Comparison of ENCODE assay signal across 8 cellular contexts in the genomic region with DNA sequence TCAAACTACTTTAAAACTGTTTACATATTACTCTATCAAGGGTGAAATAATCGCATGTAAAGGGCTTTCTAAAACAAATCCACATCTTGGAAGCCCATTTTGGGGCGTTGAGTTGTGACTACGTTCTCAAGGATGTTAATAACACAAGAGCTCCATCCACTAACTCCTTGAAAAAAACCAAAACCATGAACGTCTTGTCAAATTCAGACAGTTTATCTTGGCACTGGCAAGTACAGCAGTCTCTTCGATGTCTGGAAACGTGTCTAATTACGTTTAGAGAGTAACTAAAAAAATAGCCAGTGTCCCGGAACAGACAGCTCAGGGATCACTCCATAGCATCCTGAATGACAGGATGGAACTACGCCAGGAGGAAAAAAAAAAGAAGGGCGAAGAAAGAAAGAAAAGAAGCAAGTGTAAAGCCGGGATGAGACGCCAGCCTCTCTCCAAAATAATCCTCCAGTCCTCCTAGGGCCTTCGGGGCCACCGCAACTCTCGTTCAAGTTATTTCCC. TPM values are rescaled to one million over a fixed set of nuclear protein-coding genes. Genes with fewer than 3 reads are reported as not detected.
A peak's percentile ranks its signal among the peaks of the same experiment; 100 is the strongest.
DNase-seq lines count a peak whose midpoint lies in the region; ATAC-seq lines count a peak whose summit lies in the region.

No MANE protein-coding gene starts in this region.

- CTCF ChIA-PET in activated CD4-positive, alpha-beta T cell treated with anti-CD3 and anti-CD28 coated beads for 36 hours (lab: Charles Lee), result interaction anchor here (0.6 to 5.0 kb wide), 16 partner anchors 8 to 731 kb away, joined by 3 to 28 read pairs (median 4); no protein-coding TSS in a partner anchor

- no peak for ATAC-seq in activated CD4-positive, alpha-beta T cell treated with anti-CD3 and anti-CD28 coated beads for 36 hours

- POLR2A ChIA-PET in activated CD4-positive, alpha-beta T cell treated with anti-CD3 and anti-CD28 coated beads for 36 hours (lab: Charles Lee), result no interaction called here

- no peak overlapping the region for H3K27ac ChIP-seq in stomach smooth muscle (ENCODE audit: low read length)

- H3K4me3 ChIP-seq in iPS-15b (ENCODE audit: low read depth, low read length) (peak overlapping the region; percentile 78), stomach smooth muscle (ENCODE audit: low read length in 2 of 2) (peak overlapping the region; percentile 70 to 89)

- H3K27ac Mint-ChIP-seq in activated CD4-positive, alpha-beta T cell treated with anti-CD3 and anti-CD28 coated beads for 36 hours, result peak overlapping the region; percentile 81
- H3K27ac Mint-ChIP-seq in activated T-helper 2 cell treated with anti-CD3 and anti-CD28 coated beads, Interferon-gamma antibody, Interleukin-2, Interleukin-4, amounts not matched to agents 10 μg/mL and 5 μg/mL and 100 μg/mL, durations not matched to agents 14 hours and 24 hours and 36 hours, result peak overlapping the region; percentile 79

- H3K9me3 Mint-ChIP-seq in activated CD4-positive, alpha-beta T cell treated with anti-CD3 and anti-CD28 coated beads for 36 hours (ENCODE audit: low read depth), result no peaks in the 10 kb centered on the region
- H3K9me3 Mint-ChIP-seq in activated T-helper 2 cell treated with anti-CD3 and anti-CD28 coated beads, Interferon-gamma antibody, Interleukin-2, Interleukin-4, amounts not matched to agents 10 μg/mL and 5 μg/mL and 100 μg/mL, durations not matched to agents 14 hours and 24 hours and 36 hours, result no peaks in the 10 kb centered on the region

- H3K27me3 ChIP-seq in iPS-15b (ENCODE audit: control insufficient read depth, insufficient read depth, low read length), result peaks cover 6% of the 10 kb centered on the region
- no peaks in the 10 kb centered on the region for H3K27me3 ChIP-seq in stomach smooth muscle (ENCODE audit: control insufficient read depth in 1 of 2, insufficient read depth in 2 of 2, low read length in 2 of 2)

- no peaks in the 10 kb centered on the region for H3K9me3 ChIP-seq in iPS-15b (ENCODE audit: control insufficient read depth, insufficient read depth, low read length)
- H3K9me3 ChIP-seq in stomach smooth muscle (ENCODE audit: control insufficient read depth in 2 of 2, low read length in 2 of 2), result no peaks in the 10 kb centered on the region

- peak overlapping the region; percentile 88 for H3K4me3 Mint-ChIP-seq in activated CD4-positive, alpha-beta T cell treated with anti-CD3 and anti-CD28 coated beads for 36 hours
- peak overlapping the region; percentile 95 for H3K4me3 Mint-ChIP-seq in activated T-helper 2 cell treated with anti-CD3 and anti-CD28 coated beads, Interferon-gamma antibody, Interleukin-2, Interleukin-4, amounts not matched to agents 10 μg/mL and 5 μg/mL and 100 μg/mL, durations not matched to agents 14 hours and 24 hours and 36 hours (ENCODE audit: low read depth)

- H3K36me3 ChIP-seq in iPS-15b (ENCODE audit: control insufficient read depth, insufficient read depth, low read length), result no peaks in the 10 kb centered on the region
- H3K36me3 ChIP-seq in stomach smooth muscle (ENCODE audit: control insufficient read depth in 2 of 2, insufficient read depth in 2 of 2, low read length in 2 of 2), result no peaks in the 10 kb centered on the region

- H3K4me1 Mint-ChIP-seq in activated CD4-positive, alpha-beta T cell treated with anti-CD3 and anti-CD28 coated beads for 36 hours, result peaks cover 16% of the 10 kb centered on the region
- H3K4me1 Mint-ChIP-seq in activated T-helper 2 cell treated with anti-CD3 and anti-CD28 coated beads, Interferon-gamma antibody, Interleukin-2, Interleukin-4, amounts not matched to agents 10 μg/mL and 5 μg/mL and 100 μg/mL, durations not matched to agents 14 hours and 24 hours and 36 hours (ENCODE audit: low read depth), result peaks cover 26% of the 10 kb centered on the region

- H3K4me1 ChIP-seq in iPS-15b (ENCODE audit: control insufficient read depth, insufficient read depth, low read length), result no peaks in the 10 kb centered on the region
- peaks cover 14% of the 10 kb centered on the region for H3K4me1 ChIP-seq in stomach smooth muscle (ENCODE audit: control insufficient read depth, insufficient read depth, low read length)

- H3K27me3 Mint-ChIP-seq in activated CD4-positive, alpha-beta T cell treated with anti-CD3 and anti-CD28 coated beads for 36 hours, result peaks cover 2% of the 10 kb centered on the region
- peaks cover 16% of the 10 kb centered on the region for H3K27me3 Mint-ChIP-seq in activated T-helper 2 cell treated with anti-CD3 and anti-CD28 coated beads, Interferon-gamma antibody, Interleukin-2, Interleukin-4, amounts not matched to agents 10 μg/mL and 5 μg/mL and 100 μg/mL, durations not matched to agents 14 hours and 24 hours and 36 hours (ENCODE audit: low read depth)

- intact Hi-C loops in activated CD4-positive, alpha-beta T cell treated with anti-CD3 and anti-CD28 coated beads for 36 hours (cut with DNase I, micrococcal nuclease), result loop anchor here (2.0 to 5.0 kb wide), 4 partner anchors 27 to 733 kb away; a partner anchor contains a TSS
- intact Hi-C loops in activated T-helper 2 cell treated with anti-CD3 and anti-CD28 coated beads, Interferon-gamma antibody, Interleukin-2, Interleukin-4, amounts not matched to agents 10 μg/mL and 5 μg/mL and 100 μg/mL, durations not matched to agents 14 hours and 24 hours and 36 hours (cut with micrococcal nuclease), result loop anchor here (2.0 to 5.0 kb wide), 2 partner anchors 61 to 96 kb away; no protein-coding TSS in a partner anchor

- no peaks in the 10 kb centered on the region for H3K36me3 Mint-ChIP-seq in activated CD4-positive, alpha-beta T cell treated with anti-CD3 and anti-CD28 coated beads for 36 hours (ENCODE audit: low read depth)
- H3K36me3 Mint-ChIP-seq in activated T-helper 2 cell treated with anti-CD3 and anti-CD28 coated beads, Interferon-gamma antibody, Interleukin-2, Interleukin-4, amounts not matched to agents 10 μg/mL and 5 μg/mL and 100 μg/mL, durations not matched to agents 14 hours and 24 hours and 36 hours (ENCODE audit: low read depth), result peaks cover 3% of the 10 kb centered on the region

- no peak for DNase-seq in activated CD4-positive, alpha-beta T cell treated with anti-CD3 and anti-CD28 coated beads for 36 hours
- no peak for DNase-seq in activated CD4-positive, alpha-beta T cell treated with anti-CD3 and anti-CD28 coated beads for 1 hour
- no peak for DNase-seq in activated T-helper 2 cell treated with anti-CD3 and anti-CD28 coated beads, Interferon-gamma antibody, Interleukin-2, Interleukin-4, amounts not matched to agents 10 μg/mL and 5 μg/mL and 100 μg/mL, durations not matched to agents 14 hours and 24 hours and 36 hours (ENCODE audit: low spot score)
- no peak for DNase-seq in NOMO-1 (lab: John Stamatoyannopoulos, UW; ENCODE audit: unreplicated experiment in 2 of 2)
- DNase-seq in activated CD4-positive, alpha-beta T cell treated with anti-CD3 and anti-CD28 coated beads, Interleukin-2, amount 50 U/mL, for 4 hours, result no peak
- no peak for DNase-seq in OCI-M2 (lab: John Stamatoyannopoulos, UW; ENCODE audit: unreplicated experiment)

- H3K9ac ChIP-seq in iPS-15b (ENCODE audit: low read depth, low read length), result no peak overlapping the region
- peak overlapping the region; percentile 58 to 75 for H3K9ac ChIP-seq in stomach smooth muscle (ENCODE audit: low read length in 2 of 2)

RNA-seq across cellular contexts. Expression of a gene that starts 1.0 kb away (rescaled TPM):
- total RNA-seq in activated CD4-positive, alpha-beta T cell treated with anti-CD3 and anti-CD28 coated beads for 36 hours, result 1 to 10 TPM; 8.7 to 8.8 TPM
- total RNA-seq in activated T-helper 2 cell treated with anti-CD3 and anti-CD28 coated beads, Interferon-gamma antibody, Interleukin-2, Interleukin-4, amounts not matched to agents 10 μg/mL and 5 μg/mL and 100 μg/mL, durations not matched to agents 14 hours and 24 hours and 36 hours, result 22.8 and 23.4 TPM in 2 replicates

RNA-seq across cellular contexts. Expression of a gene that starts 52.0 kb away (rescaled TPM):
- total RNA-seq in activated CD4-positive, alpha-beta T cell treated with anti-CD3 and anti-CD28 coated beads for 36 hours, result under 1 TPM; 0.41 to 0.77 TPM
- total RNA-seq in activated T-helper 2 cell treated with anti-CD3 and anti-CD28 coated beads, Interferon-gamma antibody, Interleukin-2, Interleukin-4, amounts not matched to agents 10 μg/mL and 5 μg/mL and 100 μg/mL, durations not matched to agents 14 hours and 24 hours and 36 hours, result 18.8 and 19.3 TPM in 2 replicates

Comparison
In these comparisons a context has a peak if more than half of its experiments do, and no peak if none do; other contexts are left out.
1. RNA of a gene that starts 52.0 kb away (total RNA-seq): 18.8 to 19.3 TPM in activated T-helper 2 cell treated with anti-CD3 and anti-CD28 coated beads, Interferon-gamma antibody, Interleukin-2, Interleukin-4, amounts not matched to agents 10 μg/mL and 5 μg/mL and 100 μg/mL, durations not matched to agents 14 hours and 24 hours and 36 hours; 0.41 to 0.77 TPM in activated CD4-positive, alpha-beta T cell treated with anti-CD3 and anti-CD28 coated beads for 36 hours; every median in the first group is over 10 times any median in the second.